26 cellular contexts compared by ENCODE assay signal in genomic region chr14:53893374-53893773, GRCh38.
"Had no signal": no experiment of that assay in that cellular context is flagged by ENCODE, and none has a peak within 500 bp of the region (broad histone marks: within the 10 kb centered on the region; RNA-seq: fewer than 3 reads in every experiment).

No MANE protein-coding gene starts in this region.

- H3K27me3 ChIP-seq: brain microvascular endothelial cell, Peyer's patch had no signal

- H3K9me3 ChIP-seq: Peyer's patch had no signal

- ATAC-seq: activated T-helper 17 cell treated with anti-CD3 and anti-CD28 coated beads, Interleukin-2, amount 50 U/mL, for 72 hours; K562 had no signal

- H3K4me3 ChIP-seq: K562, Peyer's patch had no signal

- DNase-seq: activated B cell treated with CpG ODN at 0.5 μM for 24 hours; activated CD4-positive, alpha-beta T cell treated with anti-CD3 and anti-CD28 coated beads for 1 hour; activated CD4-positive, alpha-beta T cell treated with anti-CD3 and anti-CD28 coated beads, Interleukin-2, amount 10 ng/mL, durations not matched to agents 24 days and 14 days; activated CD4-positive, alpha-beta T cell treated with anti-CD3 and anti-CD28 coated beads, Interleukin-2, amount 50 U/mL, for 48 hours; activated gamma-delta T cell; activated naive CD4-positive, alpha-beta T cell treated with anti-CD3 and anti-CD28 coated beads for 36 hours; activated T-cell treated with anti-CD3 and anti-CD28 coated beads for 4 hours; activated T-cell treated with anti-CD3 and anti-CD28 coated beads, Interleukin-2, amount 50 U/mL, for 48 hours; amygdala; brain microvascular endothelial cell; cerebellar nuclear complex; Kasumi-1; NCI-H1092 treated with DMSO at 0.1 percent for 48 hours; NCI-H1417 treated with DMSO at 0.1 percent for 48 hours; NCI-H1694; NCI-H2029; NCI-H2107; NCI-H2171 treated with DMSO at 0.1 percent for 48 hours; NCI-H226; NCI-H82; NK-92 treated with Interleukin-12 subunit alpha and Interleukin-12 subunit beta, amount 100 ng/mL, for 24 hours; Peyer's patch; Right ventricle myocardium superior had no signal

- H3K36me3 ChIP-seq: brain microvascular endothelial cell, Peyer's patch had no signal

- H3K27ac ChIP-seq: brain microvascular endothelial cell, Peyer's patch, RWPE1 had no signal

- FAIRE-seq: K562 had no signal

- H3K4me1 ChIP-seq: Peyer's patch had no signal
